Comparison of ENCODE assay signal across 1 cellular context in genomic region chr12:54292083-54292930, GRCh38.
TF ChIP-seq lines count a peak whose summit lies in the region.

No MANE protein-coding gene starts in this region.

TF ChIP-seq in K562, 482 proteins besides CTCF, POLR2A, EP300 and RAD21 (continued from another document):
- no peak for TF ChIP-seq CUX1 (CRISPR knock-in tag; IDR thresholded peaks at IDR 0.05)
